Comparison of ENCODE assay signal across 17 cellular contexts in genomic region chr1:241842565-241842964, GRCh38. TPM values are rescaled to one million over a fixed set of nuclear protein-coding genes. Genes with fewer than 3 reads are reported as not detected.
DNase-seq lines count a peak whose midpoint lies in the region; ATAC-seq and TF ChIP-seq lines count a peak whose summit lies in the region.
"Had no signal": no experiment of that assay in that cellular context is flagged by ENCODE, and none has a peak within 500 bp of the region (broad histone marks: within the 10 kb centered on the region; RNA-seq: fewer than 3 reads in every experiment).

No MANE protein-coding gene starts in this region.

- no peaks in the 10 kb centered on the region for H3K9me3 ChIP-seq in prostate gland
- no peaks in the 10 kb centered on the region for H3K9me3 ChIP-seq in tibial artery
- H3K9me3 ChIP-seq: HAP-1, testis had no signal

- no peak for TF ChIP-seq CTCF in prostate gland (IDR thresholded peaks at IDR 0.05)
- TF ChIP-seq CTCF in tibial artery (IDR thresholded peaks at IDR 0.05), result no peak

- H3K27ac ChIP-seq in prostate gland, result no peak overlapping the region
- H3K27ac ChIP-seq in tibial artery, result no peak overlapping the region
- H3K27ac ChIP-seq: testis had no signal

- WGBS in prostate gland, result 88% methylated on average over 2 of the region's 2 CpGs

- ATAC-seq in GM19463 (IDR thresholded peaks at IDR 0.05; ENCODE audit: unreplicated experiment), result no peak

- no peaks in the 10 kb centered on the region for H3K4me1 ChIP-seq in prostate gland (replicated peaks)
- peaks cover 0 to 4% (median 0%) of the 10 kb centered on the region in 4 donors for H3K4me1 ChIP-seq in tibial artery
- H3K4me1 ChIP-seq: testis had no signal

- DNase-seq in ELR (ENCODE audit: low read depth) (peak; percentile 71), LHCN-M2 (ENCODE audit: low read depth) (peak; percentile 42), dedifferentiated amniotic fluid mesenchymal stem cell (ENCODE audit: extremely low spot score) (peak; percentile 43), myocyte (ENCODE audit: low read depth) (peak; percentile 72), prostate gland (ENCODE audit: low spot score) (no peak), tibial artery (no peak)
- DNase-seq: activated CD8-positive, alpha-beta memory T cell treated with anti-CD3 and anti-CD28 coated beads for 24 hours; endodermal cell; glutamatergic neuron; kidney; NCI-H2081 treated with DMSO at 0.1 percent for 48 hours; occipital lobe; RPMI8226; small intestine; testis had no signal

- H3K4me3 ChIP-seq in prostate gland (no peak overlapping the region), tibial artery (no peak overlapping the region)
- H3K4me3 ChIP-seq: HAP-1, testis had no signal

- intact Hi-C loops in prostate gland (cut with DNase I) (no loop called here), tibial artery (cut with DNase I; ENCODE audit: low total_unique reads) (no loop called here)

- H3K36me3 ChIP-seq in prostate gland, result no peaks in the 10 kb centered on the region
- H3K36me3 ChIP-seq in tibial artery, result no peaks in the 10 kb centered on the region
- H3K36me3 ChIP-seq: HAP-1 had no signal

- TF ChIP-seq POLR2A in prostate gland (IDR thresholded peaks at IDR 0.05), result no peak

- no peaks in the 10 kb centered on the region for H3K27me3 ChIP-seq in prostate gland (replicated peaks; ENCODE audit: insufficient read depth)
- no peaks in the 10 kb centered on the region for H3K27me3 ChIP-seq in tibial artery
- H3K27me3 ChIP-seq: testis had no signal

RNA-seq across cellular contexts. Expression of gene EXO1, which starts 5.4 kb away (rescaled TPM):
- total RNA-seq in LHCN-M2 (2014; rRNA removed) (34.2 and 37.7 TPM in 2 replicates), myocyte (0.21 and 1.3 TPM in 2 replicates), prostate gland (1 to 10 TPM in 1 of 2 donors, under 1 TPM in 1; 0.36 to 3.1 TPM)
- polyA plus RNA-seq in LHCN-M2 (2012), result 5.8 TPM
- polyA plus RNA-seq in myocyte (2012), result 0.23 TPM

Comparison
In these comparisons a context has a peak if more than half of its experiments do, and no peak if none do; other contexts are left out.
1. DNase-seq: peak in ELR (single experiment), LHCN-M2 (single experiment), dedifferentiated amniotic fluid mesenchymal stem cell (single experiment) and myocyte (single experiment); none in prostate gland (single experiment) and tibial artery (0 of 2).